In genomic region chr1:70452164-70452939, GRCh38 we compare ENCODE assay signal across 8 cellular contexts. TPM values are rescaled to one million over a fixed set of nuclear protein-coding genes. Genes with fewer than 3 reads are reported as not detected.
DNase-seq lines count a peak whose midpoint lies in the region; ATAC-seq, FAIRE-seq and TF ChIP-seq lines count a peak whose summit lies in the region.
"Not testable (repeated sequence)": the region's sequence is repeated elsewhere in the genome, so short reads cannot be mapped to it uniquely, and the experiment has no call there.

No MANE protein-coding gene starts in this region.

- not testable (repeated sequence) for H3K79me2 ChIP-seq in GM12878 (ENCODE audit: control insufficient read depth, insufficient read depth, low read length)

- RAD21 ChIA-PET in GM12878 (lab: Charles Lee; ENCODE audit: unreplicated experiment), result not testable (repeated sequence)

- not testable (repeated sequence) for H3K4me1 Mint-ChIP-seq in activated CD4-positive, alpha-beta memory T cell treated with anti-CD3 and anti-CD28 coated beads for 36 hours (ENCODE audit: low read depth); activated T-helper 1 cell treated with anti-CD3 and anti-CD28 coated beads, Interleukin-12 subunit alpha, Interleukin-12 subunit beta, Interleukin-2, Interleukin-4 antibody, amounts not matched to agents 30 ng/mL and 10 ng/mL and 1 ng/mL, durations not matched to agents 14 hours and 24 hours and 36 hours (ENCODE audit: low read depth)

- DNase-seq in activated CD4-positive, alpha-beta memory T cell treated with anti-CD3 and anti-CD28 coated beads for 36 hours, result peak; percentile 59
- DNase-seq in activated T-helper 1 cell treated with anti-CD3 and anti-CD28 coated beads, Interleukin-12 subunit alpha, Interleukin-12 subunit beta, Interleukin-2, Interleukin-4 antibody, amounts not matched to agents 30 ng/mL and 10 ng/mL and 1 ng/mL, durations not matched to agents 14 hours and 24 hours and 36 hours (ENCODE audit: low spot score); GM12878 (ENCODE audit: low read depth, low spot score): not testable (repeated sequence)
- peak; percentile 13 to 21 for DNase-seq in stimulated activated CD4-positive, alpha-beta T cell treated with anti-CD3 and anti-CD28 coated beads, Interleukin-2, amount 100 ng/mL, for 24 hours
- DNase-seq in stimulated activated naive CD8-positive, alpha-beta T cell treated with anti-CD3 and anti-CD28 coated beads, Interleukin-15, Interleukin-2, amounts not matched to agents 100 U/mL and 50 U/mL, for 24 hours, result peak; percentile 7

- H3K9ac ChIP-seq in GM12878 (ENCODE audit: control insufficient read depth, insufficient read depth, low read length), result not testable (repeated sequence)

- intact Hi-C loops in activated CD4-positive, alpha-beta memory T cell treated with anti-CD3 and anti-CD28 coated beads for 36 hours (cut with micrococcal nuclease), result loop anchor here (1.0 kb wide), 4 partner anchors 14 to 98 kb away; partner anchors contain the start of genes ANKRD13C and CTH
- intact Hi-C loops in activated T-helper 1 cell treated with anti-CD3 and anti-CD28 coated beads, Interleukin-12 subunit alpha, Interleukin-12 subunit beta, Interleukin-2, Interleukin-4 antibody, amounts not matched to agents 30 ng/mL and 10 ng/mL and 1 ng/mL, durations not matched to agents 14 hours and 24 hours and 36 hours (cut with micrococcal nuclease), result loop anchor here (1.0 kb wide), 2 partner anchors 14 to 41 kb away; partner anchors contain the start of gene CTH
- intact Hi-C loops in GM12878 (cut with micrococcal nuclease; ENCODE audit: unreplicated experiment), result not testable (repeated sequence)

- TF ChIP-seq RAD21 in GM12878 (IDR thresholded peaks at IDR 0.05; ENCODE audit: insufficient read depth, low read depth, low read length), result not testable (repeated sequence)

- WGBS in GM12878 (ENCODE audit: insufficient coverage, insufficient replicate concordance, low lambda C conversion rate, missing lambda C conversion rate), result 3% methylated on average over 3 of the region's 3 CpGs

- H3K36me3 Mint-ChIP-seq in activated CD4-positive, alpha-beta memory T cell treated with anti-CD3 and anti-CD28 coated beads for 36 hours; activated T-helper 1 cell treated with anti-CD3 and anti-CD28 coated beads, Interleukin-12 subunit alpha, Interleukin-12 subunit beta, Interleukin-2, Interleukin-4 antibody, amounts not matched to agents 30 ng/mL and 10 ng/mL and 1 ng/mL, durations not matched to agents 14 hours and 24 hours and 36 hours (ENCODE audit: low read depth): not testable (repeated sequence)

- not testable (repeated sequence) for H3K36me3 ChIP-seq in GM12878 (ENCODE audit: control insufficient read depth in 2 of 2, insufficient read depth in 2 of 2, low read length in 1 of 2)

- CTCF ChIA-PET in activated CD4-positive, alpha-beta memory T cell treated with anti-CD3 and anti-CD28 coated beads for 36 hours (lab: Charles Lee), result not testable (repeated sequence)
- CTCF ChIA-PET in GM12878 (lab: Yijun Ruan, JAX), result interaction anchor here (1.4 kb wide), 1 partner anchor 11 kb away, joined by 3 read pairs; no protein-coding TSS in a partner anchor

- BruUV-seq in GM12878 (replicated peaks; lab: Mats Ljungman, UMichigan), result not testable (repeated sequence)

- SMC1A ChIA-PET in GM12878 (lab: Charles Lee; ENCODE audit: uncharacterized antibody, unreplicated experiment), result interaction anchor here (0.6 kb wide), 1 partner anchor 21 kb away, joined by 3 read pairs; no protein-coding TSS in a partner anchor

- not testable (repeated sequence) for TF ChIP-seq CTCF in GM12878 (IDR thresholded peaks at IDR 0.05 in 2 of 3, conservative IDR thresholded peaks at IDR 0.05 in 1 of 3; ENCODE audit: control insufficient read depth in 2 of 3, extremely low read depth in 1 of 3, insufficient read depth in 1 of 3, low read depth in 3 of 3, low read length in 3 of 3)

- H3K4me3 Mint-ChIP-seq in activated CD4-positive, alpha-beta memory T cell treated with anti-CD3 and anti-CD28 coated beads for 36 hours; activated T-helper 1 cell treated with anti-CD3 and anti-CD28 coated beads, Interleukin-12 subunit alpha, Interleukin-12 subunit beta, Interleukin-2, Interleukin-4 antibody, amounts not matched to agents 30 ng/mL and 10 ng/mL and 1 ng/mL, durations not matched to agents 14 hours and 24 hours and 36 hours: not testable (repeated sequence)

- FAIRE-seq in GM12878 (lab: Jason Lieb, UNC), result not testable (repeated sequence)

- not testable (repeated sequence) for H3K9me3 ChIP-seq in GM12878 (replicated peaks; ENCODE audit: control insufficient read depth, insufficient read depth, low read length)

- H3K4me2 ChIP-seq in GM12878 (ENCODE audit: control insufficient read depth, insufficient read depth), result not testable (repeated sequence)

- H3K27me3 Mint-ChIP-seq in activated CD4-positive, alpha-beta memory T cell treated with anti-CD3 and anti-CD28 coated beads for 36 hours; activated T-helper 1 cell treated with anti-CD3 and anti-CD28 coated beads, Interleukin-12 subunit alpha, Interleukin-12 subunit beta, Interleukin-2, Interleukin-4 antibody, amounts not matched to agents 30 ng/mL and 10 ng/mL and 1 ng/mL, durations not matched to agents 14 hours and 24 hours and 36 hours (ENCODE audit: insufficient read depth): not testable (repeated sequence)

- not testable (repeated sequence) for H3K4me3 ChIP-seq in GM12878

- H4K20me1 ChIP-seq in GM12878 (ENCODE audit: control insufficient read depth, insufficient read depth), result not testable (repeated sequence)

- POLR2A ChIA-PET in activated CD4-positive, alpha-beta memory T cell treated with anti-CD3 and anti-CD28 coated beads for 36 hours (lab: Charles Lee), result interaction anchor here (0.9 to 2.7 kb wide), 3 partner anchors 14 to 98 kb away, joined by 5 to 12 read pairs (median 6); partner anchors contain the start of genes ANKRD13C and CTH
- POLR2A ChIA-PET in GM12878 (lab: Charles Lee), result not testable (repeated sequence)

- not testable (repeated sequence) for H3K27me3 ChIP-seq in GM12878 (replicated peaks in 1 of 2; ENCODE audit: control insufficient read depth in 2 of 2, insufficient read depth in 2 of 2, low read length in 1 of 2)

- TF ChIP-seq POLR2A in GM12878 (IDR thresholded peaks at IDR 0.05; ENCODE audit: low read depth, low read length), result not testable (repeated sequence)

- not testable (repeated sequence) for H3K4me1 ChIP-seq in GM12878 (ENCODE audit: control insufficient read depth, insufficient read depth, low read length)

- peak overlapping the region; percentile 49 for H3K27ac Mint-ChIP-seq in activated CD4-positive, alpha-beta memory T cell treated with anti-CD3 and anti-CD28 coated beads for 36 hours
- H3K27ac Mint-ChIP-seq in activated T-helper 1 cell treated with anti-CD3 and anti-CD28 coated beads, Interleukin-12 subunit alpha, Interleukin-12 subunit beta, Interleukin-2, Interleukin-4 antibody, amounts not matched to agents 30 ng/mL and 10 ng/mL and 1 ng/mL, durations not matched to agents 14 hours and 24 hours and 36 hours, result peak overlapping the region; percentile 55

- TF ChIP-seq EP300 in GM12878 (IDR thresholded peaks at IDR 0.05; ENCODE audit: borderline replicate concordance in 1 of 2, control insufficient read depth in 1 of 2, low read depth in 2 of 2, low read length in 2 of 2), result not testable (repeated sequence)

- peak; percentile 56 for ATAC-seq in GM21360 (IDR thresholded peaks at IDR 0.05; ENCODE audit: unreplicated experiment)
- peak; percentile 60 for ATAC-seq in HG02870 (IDR thresholded peaks at IDR 0.05; ENCODE audit: unreplicated experiment)
- peak; percentile 37 for ATAC-seq in HG03442 (IDR thresholded peaks at IDR 0.05; ENCODE audit: unreplicated experiment)
- ATAC-seq in GM12878, result peak; percentile 40
- peak; percentile 73 for ATAC-seq in stimulated activated naive CD8-positive, alpha-beta T cell treated with anti-CD3 and anti-CD28 coated beads, Interleukin-15, Interleukin-2, amounts not matched to agents 100 U/mL and 50 U/mL, for 24 hours

- H3K9me3 Mint-ChIP-seq in activated CD4-positive, alpha-beta memory T cell treated with anti-CD3 and anti-CD28 coated beads for 36 hours; activated T-helper 1 cell treated with anti-CD3 and anti-CD28 coated beads, Interleukin-12 subunit alpha, Interleukin-12 subunit beta, Interleukin-2, Interleukin-4 antibody, amounts not matched to agents 30 ng/mL and 10 ng/mL and 1 ng/mL, durations not matched to agents 14 hours and 24 hours and 36 hours: not testable (repeated sequence)

- not testable (repeated sequence) for H2AFZ ChIP-seq in GM12878 (ENCODE audit: control insufficient read depth, low read depth, low read length)

- in situ Hi-C loops in GM12878 (cut with MboI), result not testable (repeated sequence)

- not testable (repeated sequence) for H3K27ac ChIP-seq in GM12878 (ENCODE audit: control insufficient read depth, insufficient read depth)

RNA-seq across cellular contexts. Expression of gene CTH, which starts 41.3 kb away (rescaled TPM):
- total RNA-seq in activated CD4-positive, alpha-beta memory T cell treated with anti-CD3 and anti-CD28 coated beads for 36 hours, result 10 to 100 TPM; 23.0 to 26.0 TPM
- 13.3 and 13.7 TPM in 2 replicates for total RNA-seq in activated T-helper 1 cell treated with anti-CD3 and anti-CD28 coated beads, Interleukin-12 subunit alpha, Interleukin-12 subunit beta, Interleukin-2, Interleukin-4 antibody, amounts not matched to agents 30 ng/mL and 10 ng/mL and 1 ng/mL, durations not matched to agents 14 hours and 24 hours and 36 hours
- total RNA-seq in GM12878 (2013; cell fraction: nucleolus; rRNA removed), result 3.9 and 4.5 TPM in 2 replicates
- total RNA-seq in GM12878 (2014; rRNA removed) (6.3 and 6.6 TPM in 2 replicates), GM12878 (2014; rRNA removed; fragmentation: Illumina TruSeq; extraction: Trizol) (8.0 and 9.5 TPM in 2 replicates), GM12878 (2021) (7.2 and 8.8 TPM in 2 replicates)
- 11.0 TPM for polyA plus RNA-seq in GM12878 (2011; ENCODE audit: low read depth)
- polyA plus RNA-seq in GM12878 (2011; rRNA removed) (17.5 and 26.1 TPM in 2 replicates), GM12878 (2014; fragmentation: Illumina TruSeq; extraction: Trizol) (11.0 and 12.9 TPM in 2 replicates), GM12878 (2014; fragmentation: Nextera tagmentation; extraction: Ambion mirVana) (10 to 100 TPM in 1 of 2 experiments, 1 to 10 TPM in 1; 9.8 to 12.5 TPM), GM12878 (2014; rRNA removed) (8.0 TPM in 2 replicates), GM12878 (2016; fragmentation: Nextera tagmentation; extraction: Ambion mirVana) (10 to 100 TPM; 12.5 to 13.5 TPM)
- polyA plus RNA-seq in GM12878 (2011; cell fraction: cytosol; rRNA removed), result 13.6 and 19.0 TPM in 2 replicates
- 12.8 and 13.2 TPM in 2 replicates for polyA plus RNA-seq in GM12878 (2011; cell fraction: nucleus; rRNA removed)
- polyA plus RNA-seq in GM12878 (2012), result 11.1 and 17.2 TPM in 2 replicates
- 13.6 and 20.5 TPM in 2 replicates for polyA minus RNA-seq in GM12878 (2011; rRNA and poly(A)+ RNA removed)
- polyA minus RNA-seq in GM12878 (2011; cell fraction: cytosol; rRNA and poly(A)+ RNA removed), result 6.4 and 7.4 TPM in 2 replicates
- polyA minus RNA-seq in GM12878 (2011; cell fraction: nucleus; rRNA and poly(A)+ RNA removed), result 11.0 and 16.7 TPM in 2 replicates
